ENCODE assay signal across 9 cellular contexts in genomic region chr20:34874094-34874654, GRCh38. TPM values are rescaled to one million over a fixed set of nuclear protein-coding genes. Genes with fewer than 3 reads are reported as not detected.
DNase-seq lines count a peak whose midpoint lies in the region; ATAC-seq and TF ChIP-seq lines count a peak whose summit lies in the region.
"Had no signal": no experiment of that assay in that cellular context is flagged by ENCODE, and none has a peak within 500 bp of the region (broad histone marks: within the 10 kb centered on the region; RNA-seq: fewer than 3 reads in every experiment).

No MANE protein-coding gene starts in this region.

- no peak overlapping the region for H3K4me3 ChIP-seq in brain microvascular endothelial cell (ENCODE audit: low read depth, low read length)
- H3K4me3 ChIP-seq: BLaER1 had no signal

- in situ Hi-C loops in brain microvascular endothelial cell (cut with HindIII; ENCODE audit: low pct_ligation_motif_present, low sequenced_read_pairs) = no loop called here

- H3K36me3 Mint-ChIP-seq in T-helper 17 cell (ENCODE audit: low read depth) = peaks cover 2% of the 10 kb centered on the region

- peak overlapping the region; percentile 90 for H3K27ac Mint-ChIP-seq in T-helper 17 cell

- no peaks in the 10 kb centered on the region for H3K9me3 ChIP-seq in T-helper 17 cell (ENCODE audit: control insufficient read depth, low read length, poor library complexity, severe bottlenecking)
- H3K9me3 ChIP-seq: BLaER1 had no signal

- peak; percentile 95 for TF ChIP-seq CTCF in brain microvascular endothelial cell (IDR thresholded peaks at IDR 0.05; ENCODE audit: low read depth, low read length, missing control alignments)

- H3K27ac ChIP-seq in brain microvascular endothelial cell = no peak overlapping the region
- H3K27ac ChIP-seq: BLaER1 had no signal

- peak overlapping the region; percentile 92 for H3K4me3 Mint-ChIP-seq in T-helper 17 cell

- H3K36me3 ChIP-seq in brain microvascular endothelial cell (replicated peaks) = no peaks in the 10 kb centered on the region
- H3K36me3 ChIP-seq: BLaER1 had no signal

- no peak for ATAC-seq in activated CD4-positive, CD25-positive, alpha-beta regulatory T cell treated with anti-CD3 and anti-CD28 coated beads, Interleukin-2, amount 50 U/mL, for 24 hours
- ATAC-seq in T-helper 17 cell (no peak), sciatic nerve (peak; percentile 57), HG02973 (IDR thresholded peaks at IDR 0.05; ENCODE audit: unreplicated experiment) (no peak)

- H3K27me3 Mint-ChIP-seq in T-helper 17 cell = no peaks in the 10 kb centered on the region

- no peaks in the 10 kb centered on the region for H3K27me3 ChIP-seq in brain microvascular endothelial cell (replicated peaks)

- peak; percentile 50 for DNase-seq in activated CD4-positive, CD25-positive, alpha-beta regulatory T cell treated with anti-CD3 and anti-CD28 coated beads, Interleukin-2, amount 50 U/mL, for 72 hours
- DNase-seq in NCI-H2029 (lab: John Stamatoyannopoulos, UW) = peak; percentile 74
- peak in 1 of 3 donors; percentile 30 for DNase-seq in T-helper 17 cell
- peak; percentile 84 for DNase-seq in brain microvascular endothelial cell
- DNase-seq in iPS DF 4.7 (ENCODE audit: extremely low read depth, low spot score) = peak; percentile 69
- peak; percentile 87 for DNase-seq in sciatic nerve (ENCODE audit: low spot score)

- intact Hi-C loops in sciatic nerve (cut with DNase I) = loop anchor here (5.0 to 10.0 kb wide), 2 partner anchors 78 to 221 kb away; partner anchors contain the start of gene TRPC4AP

- peaks cover 59% of the 10 kb centered on the region for H3K4me1 Mint-ChIP-seq in T-helper 17 cell

RNA-seq across cellular contexts. Expression of gene GGT7, which starts 1.5 kb away (rescaled TPM):
- total RNA-seq in T-helper 17 cell (10 to 100 TPM; 15.0 to 20.2 TPM), sciatic nerve (27.0 TPM)

RNA-seq across cellular contexts. Expression of gene ACSS2, which starts 2.2 kb away (rescaled TPM):
- total RNA-seq in T-helper 17 cell (10 to 100 TPM; 15.0 to 15.6 TPM), sciatic nerve (103 TPM)

RNA-seq across cellular contexts. Expression of gene NCOA6, which starts 48.7 kb away (rescaled TPM):
- total RNA-seq in T-helper 17 cell = 10 to 100 TPM; 26.3 to 30.7 TPM
- 30.2 TPM for total RNA-seq in sciatic nerve
